In the genomic region with DNA sequence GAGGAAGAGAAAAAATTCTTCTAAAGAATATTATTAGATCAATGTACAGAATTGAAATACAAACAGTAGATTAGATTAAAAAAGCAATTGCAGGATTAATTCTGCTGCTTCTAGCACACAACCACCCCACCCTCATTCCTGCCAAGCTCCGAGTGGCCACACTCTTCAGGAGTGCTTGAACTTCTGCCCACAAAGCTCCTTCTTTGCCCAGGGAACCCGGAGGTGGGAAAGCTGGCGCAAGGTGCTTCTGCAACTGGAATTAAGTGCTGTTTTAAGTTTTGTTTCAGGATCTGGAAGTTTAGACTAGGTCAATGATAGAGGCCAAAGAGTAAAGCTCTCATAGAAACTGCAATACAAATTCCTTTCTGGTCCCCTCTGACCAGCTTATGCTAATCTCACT, we compare ENCODE assay signal across 16 cellular contexts.
DNase-seq lines count a peak whose midpoint lies in the region; ATAC-seq and TF ChIP-seq lines count a peak whose summit lies in the region.
"Had no signal": no experiment of that assay in that cellular context is flagged by ENCODE, and none has a peak within 500 bp of the region (broad histone marks: within the 10 kb centered on the region; RNA-seq: fewer than 3 reads in every experiment).

No MANE protein-coding gene starts in this region.

- H3K4me2 ChIP-seq in neuronal stem cell (ENCODE audit: insufficient read depth, low read length, poor library complexity, severe bottlenecking) = no peak overlapping the region
- H3K4me2 ChIP-seq: BLaER1 had no signal

- no peak overlapping the region for H3K9ac ChIP-seq in neuronal stem cell (ENCODE audit: low read depth, low read length, poor library complexity)
- H3K9ac ChIP-seq: BLaER1 had no signal

- H3K4me3 ChIP-seq in lung (no peak overlapping the region), thyroid gland (replicated peaks in 1 of 3) (no peak overlapping the region), neuronal stem cell (ENCODE audit: low read length in 2 of 2) (no peak overlapping the region)
- H3K4me3 ChIP-seq: BLaER1, K562 had no signal

- H3K4ac ChIP-seq in neuronal stem cell (ENCODE audit: low read length) = no peak overlapping the region

- DNase-seq in DMS53 (lab: John Stamatoyannopoulos, UW) (peak; percentile 44), DMS53 treated with DMSO at 0.1 percent for 48 hours (lab: John Stamatoyannopoulos, UW; ENCODE audit: unreplicated experiment) (no peak), LoVo (ENCODE audit: low spot score) (peak; percentile 57), lung (ENCODE audit: low spot score) (peak; percentile 78), thyroid gland (peak; percentile 81 to 85), neuronal stem cell (ENCODE audit: low spot score) (no peak), middle frontal gyrus (ENCODE audit: extremely low spot score, low spot score) (no peak)
- DNase-seq: AML-193; CD8-positive, alpha-beta memory T cell; DMS 273 treated with DMSO at 0.1 percent for 48 hours; GF-D8 had no signal

- TF ChIP-seq POLR2A in thyroid gland (IDR thresholded peaks at IDR 0.05) = no peak

- H3K27me3 ChIP-seq in lung (ENCODE audit: control insufficient read depth, insufficient read depth) = no peaks in the 10 kb centered on the region
- no peaks in the 10 kb centered on the region for H3K27me3 ChIP-seq in thyroid gland
- H3K27me3 ChIP-seq in neuronal stem cell (ENCODE audit: control insufficient read depth in 3 of 3, insufficient read depth in 3 of 3, low read depth in 1 of 3, low read length in 3 of 3) = peaks cover 0 to 3% (median 0%) of the 10 kb centered on the region in 3 experiments
- H3K27me3 ChIP-seq: BLaER1 had no signal

- H3K14ac ChIP-seq in neuronal stem cell (ENCODE audit: low read length) = no peak overlapping the region

- no peak overlapping the region for H2AK5ac ChIP-seq in neuronal stem cell (ENCODE audit: low read depth, low read length)

- no peak overlapping the region for H2BK5ac ChIP-seq in neuronal stem cell (ENCODE audit: low read length)

- H2AFZ ChIP-seq in neuronal stem cell (ENCODE audit: low read length) = no peak overlapping the region

- peak; percentile 81 for ATAC-seq in lung (ENCODE audit: insufficient read depth, low FRiP score)
- no peak for ATAC-seq in GM18861 (IDR thresholded peaks at IDR 0.05; ENCODE audit: unreplicated experiment)
- ATAC-seq: HCT116, K562 had no signal

- H3K36me3 ChIP-seq in lung (ENCODE audit: control insufficient read depth in 2 of 2, insufficient read depth in 2 of 2, low read length in 2 of 2) = no peaks in the 10 kb centered on the region
- H3K36me3 ChIP-seq in thyroid gland = no peaks in the 10 kb centered on the region
- H3K36me3 ChIP-seq in neuronal stem cell (replicated peaks in 1 of 2; ENCODE audit: control insufficient read depth in 2 of 2, insufficient read depth in 2 of 2, low read length in 2 of 2) = no peaks in the 10 kb centered on the region
- H3K36me3 ChIP-seq: BLaER1 had no signal

- H3K23ac ChIP-seq in neuronal stem cell (ENCODE audit: low read depth, low read length, poor library complexity) = no peak overlapping the region

- 66 to 89% methylated on average over 3 of the region's 3 CpGs for WGBS in lung, 2 donors
- 38 to 52% methylated on average over 3 of the region's 3 CpGs for WGBS in thyroid gland, 2 donors
- WGBS in neuronal stem cell (ENCODE audit: extremely low coverage in 2 of 2, insufficient read length in 2 of 2, insufficient replicate concordance in 1 of 2), 2 donors = no CpG with 5 or more reads among the region's 3 CpGs

- H3K27ac ChIP-seq in lung (ENCODE audit: low read depth in 1 of 2, low read length in 1 of 2) (no peak overlapping the region), thyroid gland (peak overlapping the region in 2 of 3 donors; percentile 19 to 28), neuronal stem cell (replicated peaks; ENCODE audit: low read length) (no peak overlapping the region)
- H3K27ac ChIP-seq: 22Rv1, BLaER1 had no signal

- no peak overlapping the region for H2BK15ac ChIP-seq in neuronal stem cell (ENCODE audit: low read length)

- H2BK120ac ChIP-seq in neuronal stem cell (ENCODE audit: low read depth, low read length) = no peak overlapping the region

- H3K9me3 ChIP-seq in lung (ENCODE audit: control insufficient read depth in 2 of 2, insufficient read depth in 1 of 2, low read length in 1 of 2) (no peaks in the 10 kb centered on the region), thyroid gland (no peaks in the 10 kb centered on the region), neuronal stem cell (replicated peaks in 1 of 2; ENCODE audit: control insufficient read depth in 2 of 2, insufficient read depth in 1 of 2, low read depth in 1 of 2, low read length in 2 of 2) (no peaks in the 10 kb centered on the region)
- H3K9me3 ChIP-seq: BLaER1 had no signal

- H4K91ac ChIP-seq in neuronal stem cell (ENCODE audit: low read depth, low read length, poor library complexity) = no peak overlapping the region

- no peak overlapping the region for H2BK12ac ChIP-seq in neuronal stem cell (ENCODE audit: low read length)

- no peak overlapping the region for H4K8ac ChIP-seq in neuronal stem cell (ENCODE audit: low read depth, low read length)

- H3K79me1 ChIP-seq in neuronal stem cell (ENCODE audit: low read depth, low read length) = no peaks in the 10 kb centered on the region

- H3K18ac ChIP-seq in neuronal stem cell (ENCODE audit: low read length) = no peak overlapping the region

- intact Hi-C loops in thyroid gland (cut with DNase I) = no loop called here

- H3K4me1 ChIP-seq in lung (ENCODE audit: control insufficient read depth in 2 of 2, insufficient read depth in 2 of 2, low read length in 2 of 2) (no peaks in the 10 kb centered on the region), thyroid gland (peaks cover 15 to 19% of the 10 kb centered on the region in 2 donors), neuronal stem cell (ENCODE audit: control insufficient read depth in 2 of 2, insufficient read depth in 1 of 2, low read depth in 1 of 2, low read length in 2 of 2) (peaks cover 0 to 3% of the 10 kb centered on the region in 2 donors)
- H3K4me1 ChIP-seq: BLaER1 had no signal

- TF ChIP-seq CTCF in lung (IDR thresholded peaks at IDR 0.05; ENCODE audit: control extremely low read depth, extremely low read depth) (no peak), thyroid gland (IDR thresholded peaks at IDR 0.05) (no peak)

Comparison
In these comparisons a context has a peak if more than half of its experiments do, and no peak if none do; other contexts are left out.
1. DNase-seq: peak in DMS53 (single experiment), LoVo (single experiment), lung (single experiment) and thyroid gland (2 of 2); none in DMS53 treated with DMSO at 0.1 percent for 48 hours (single experiment), neuronal stem cell (single experiment) and middle frontal gyrus (single experiment).
2. H3K27ac ChIP-seq: peak in thyroid gland (2 of 3); none in lung (0 of 2) and neuronal stem cell (single experiment).